In the genomic region with DNA sequence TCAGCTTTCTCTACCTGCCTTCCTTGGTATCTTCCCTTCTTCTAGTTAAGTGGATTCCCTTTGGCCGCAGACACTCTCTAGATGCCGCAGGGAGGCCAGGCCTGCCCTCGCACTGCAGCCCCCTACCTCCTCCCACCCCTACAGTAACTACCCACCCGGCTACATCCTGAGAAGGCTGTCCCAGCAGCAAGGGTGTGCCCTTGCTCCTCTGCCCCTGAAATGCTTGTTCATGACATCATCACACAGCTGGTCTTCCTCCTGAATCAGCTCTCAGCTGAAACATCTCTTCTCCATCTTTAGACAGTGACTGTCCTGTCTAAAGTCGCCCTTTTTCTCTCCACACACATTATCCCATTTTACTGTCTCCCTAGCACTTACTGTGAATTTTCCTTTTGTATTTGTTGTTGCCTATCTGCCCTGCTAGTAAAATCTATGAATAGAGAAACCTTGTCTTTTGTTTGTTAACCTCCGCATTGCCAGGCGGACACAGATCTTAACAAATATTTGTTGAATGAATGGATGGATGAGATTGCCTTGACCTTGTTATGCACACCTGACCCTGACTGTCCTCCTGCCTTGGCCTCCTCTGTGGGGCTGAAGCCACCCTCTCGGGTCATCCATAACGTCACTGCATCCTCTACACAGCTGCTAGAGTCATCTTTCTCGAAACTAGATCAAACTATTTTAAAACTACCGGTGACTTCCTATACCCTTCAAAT, we compare ENCODE assay signal across 1 cellular context.
TF ChIP-seq lines count a peak whose summit lies in the region.

No MANE protein-coding gene starts in this region.

TF ChIP-seq in HEK293, 187 proteins besides CTCF, POLR2A, EP300 and RAD21 (continued from another document and continues in another):
- TF ChIP-seq, protein P1, sequence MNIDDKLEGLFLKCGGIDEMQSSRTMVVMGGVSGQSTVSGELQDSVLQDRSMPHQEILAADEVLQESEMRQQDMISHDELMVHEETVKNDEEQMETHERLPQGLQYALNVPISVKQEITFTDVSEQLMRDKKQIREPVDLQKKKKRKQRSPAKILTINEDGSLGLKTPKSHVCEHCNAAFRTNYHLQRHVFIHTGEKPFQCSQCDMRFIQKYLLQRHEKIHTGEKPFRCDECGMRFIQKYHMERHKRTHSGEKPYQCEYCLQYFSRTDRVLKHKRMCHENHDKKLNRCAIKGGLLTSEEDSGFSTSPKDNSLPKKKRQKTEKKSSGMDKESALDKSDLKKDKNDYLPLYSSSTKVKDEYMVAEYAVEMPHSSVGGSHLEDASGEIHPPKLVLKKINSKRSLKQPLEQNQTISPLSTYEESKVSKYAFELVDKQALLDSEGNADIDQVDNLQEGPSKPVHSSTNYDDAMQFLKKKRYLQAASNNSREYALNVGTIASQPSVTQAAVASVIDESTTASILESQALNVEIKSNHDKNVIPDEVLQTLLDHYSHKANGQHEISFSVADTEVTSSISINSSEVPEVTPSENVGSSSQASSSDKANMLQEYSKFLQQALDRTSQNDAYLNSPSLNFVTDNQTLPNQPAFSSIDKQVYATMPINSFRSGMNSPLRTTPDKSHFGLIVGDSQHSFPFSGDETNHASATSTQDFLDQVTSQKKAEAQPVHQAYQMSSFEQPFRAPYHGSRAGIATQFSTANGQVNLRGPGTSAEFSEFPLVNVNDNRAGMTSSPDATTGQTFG (tag by site-specific recombination; IDR thresholded peaks at IDR 0.05; ENCODE audit: borderline replicate concordance): no peak
- TF ChIP-seq, protein P2, sequence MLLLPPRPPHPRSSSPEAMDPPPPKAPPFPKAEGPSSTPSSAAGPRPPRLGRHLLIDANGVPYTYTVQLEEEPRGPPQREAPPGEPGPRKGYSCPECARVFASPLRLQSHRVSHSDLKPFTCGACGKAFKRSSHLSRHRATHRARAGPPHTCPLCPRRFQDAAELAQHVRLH (tag by site-specific recombination; IDR thresholded peaks at IDR 0.05): no peak
- TF ChIP-seq, protein P3, sequence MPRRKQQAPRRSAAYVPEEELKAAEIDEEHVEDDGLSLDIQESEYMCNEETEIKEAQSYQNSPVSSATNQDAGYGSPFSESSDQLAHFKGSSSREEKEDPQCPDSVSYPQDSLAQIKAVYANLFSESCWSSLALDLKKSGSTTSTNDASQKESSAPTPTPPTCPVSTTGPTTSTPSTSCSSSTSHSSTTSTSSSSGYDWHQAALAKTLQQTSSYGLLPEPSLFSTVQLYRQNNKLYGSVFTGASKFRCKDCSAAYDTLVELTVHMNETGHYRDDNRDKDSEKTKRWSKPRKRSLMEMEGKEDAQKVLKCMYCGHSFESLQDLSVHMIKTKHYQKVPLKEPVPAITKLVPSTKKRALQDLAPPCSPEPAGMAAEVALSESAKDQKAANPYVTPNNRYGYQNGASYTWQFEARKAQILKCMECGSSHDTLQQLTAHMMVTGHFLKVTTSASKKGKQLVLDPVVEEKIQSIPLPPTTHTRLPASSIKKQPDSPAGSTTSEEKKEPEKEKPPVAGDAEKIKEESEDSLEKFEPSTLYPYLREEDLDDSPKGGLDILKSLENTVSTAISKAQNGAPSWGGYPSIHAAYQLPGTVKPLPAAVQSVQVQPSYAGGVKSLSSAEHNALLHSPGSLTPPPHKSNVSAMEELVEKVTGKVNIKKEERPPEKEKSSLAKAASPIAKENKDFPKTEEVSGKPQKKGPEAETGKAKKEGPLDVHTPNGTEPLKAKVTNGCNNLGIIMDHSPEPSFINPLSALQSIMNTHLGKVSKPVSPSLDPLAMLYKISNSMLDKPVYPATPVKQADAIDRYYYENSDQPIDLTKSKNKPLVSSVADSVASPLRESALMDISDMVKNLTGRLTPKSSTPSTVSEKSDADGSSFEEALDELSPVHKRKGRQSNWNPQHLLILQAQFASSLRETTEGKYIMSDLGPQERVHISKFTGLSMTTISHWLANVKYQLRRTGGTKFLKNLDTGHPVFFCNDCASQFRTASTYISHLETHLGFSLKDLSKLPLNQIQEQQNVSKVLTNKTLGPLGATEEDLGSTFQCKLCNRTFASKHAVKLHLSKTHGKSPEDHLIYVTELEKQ (tag by site-specific recombination; IDR thresholded peaks at IDR 0.05; ENCODE audit: borderline replicate concordance): no peak
- TF ChIP-seq ZBTB21 (tag by site-specific recombination; IDR thresholded peaks at IDR 0.05): 0 out of 2 replicates have a peak, but pooled peaks have one; percentile 44
- no peak for TF ChIP-seq ZNF596 (tag by site-specific recombination; IDR thresholded peaks at IDR 0.05)
- no peak for TF ChIP-seq ZFP41 (tag by site-specific recombination; IDR thresholded peaks at IDR 0.05; ENCODE audit: borderline replicate concordance)
- TF ChIP-seq RBAK (tag by site-specific recombination; IDR thresholded peaks at IDR 0.05): no peak
- peak; percentile 72 for TF ChIP-seq ZNF629 (tag by site-specific recombination; IDR thresholded peaks at IDR 0.05)
- TF ChIP-seq ZNF19 (tag by site-specific recombination; IDR thresholded peaks at IDR 0.05; ENCODE audit: low read depth): no peak
- no peak for TF ChIP-seq ZNF37A (tag by site-specific recombination; IDR thresholded peaks at IDR 0.05)
- TF ChIP-seq KLF1 (tag by site-specific recombination; IDR thresholded peaks at IDR 0.05): no peak
- no peak for TF ChIP-seq ZSCAN16 (tag by site-specific recombination; IDR thresholded peaks at IDR 0.05)
- no peak for TF ChIP-seq ZNF48 (tag by site-specific recombination; IDR thresholded peaks at IDR 0.05)
- no peak for TF ChIP-seq ZFP3 (tag by site-specific recombination; IDR thresholded peaks at IDR 0.05; ENCODE audit: low read depth)
- TF ChIP-seq ZNF24 (tag by site-specific recombination; IDR thresholded peaks at IDR 0.05): no peak
- TF ChIP-seq ZNF133 (tag by site-specific recombination; IDR thresholded peaks at IDR 0.05): no peak
- TF ChIP-seq ZNF555 (tag by site-specific recombination; conservative IDR thresholded peaks at IDR 0.05): no peak
- TF ChIP-seq ZNF792 (tag by site-specific recombination; IDR thresholded peaks at IDR 0.05): no peak
- TF ChIP-seq, protein P4, sequence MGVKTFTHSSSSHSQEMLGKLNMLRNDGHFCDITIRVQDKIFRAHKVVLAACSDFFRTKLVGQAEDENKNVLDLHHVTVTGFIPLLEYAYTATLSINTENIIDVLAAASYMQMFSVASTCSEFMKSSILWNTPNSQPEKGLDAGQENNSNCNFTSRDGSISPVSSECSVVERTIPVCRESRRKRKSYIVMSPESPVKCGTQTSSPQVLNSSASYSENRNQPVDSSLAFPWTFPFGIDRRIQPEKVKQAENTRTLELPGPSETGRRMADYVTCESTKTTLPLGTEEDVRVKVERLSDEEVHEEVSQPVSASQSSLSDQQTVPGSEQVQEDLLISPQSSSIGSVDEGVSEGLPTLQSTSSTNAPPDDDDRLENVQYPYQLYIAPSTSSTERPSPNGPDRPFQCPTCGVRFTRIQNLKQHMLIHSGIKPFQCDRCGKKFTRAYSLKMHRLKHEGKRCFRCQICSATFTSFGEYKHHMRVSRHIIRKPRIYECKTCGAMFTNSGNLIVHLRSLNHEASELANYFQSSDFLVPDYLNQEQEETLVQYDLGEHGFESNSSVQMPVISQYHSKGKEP (tag by site-specific recombination; IDR thresholded peaks at IDR 0.05): no peak
- TF ChIP-seq EGR2 (tag by site-specific recombination; IDR thresholded peaks at IDR 0.05; ENCODE audit: low read depth): peak; percentile 24; the same call in 1 of the 2 replicates
- TF ChIP-seq, protein P5, sequence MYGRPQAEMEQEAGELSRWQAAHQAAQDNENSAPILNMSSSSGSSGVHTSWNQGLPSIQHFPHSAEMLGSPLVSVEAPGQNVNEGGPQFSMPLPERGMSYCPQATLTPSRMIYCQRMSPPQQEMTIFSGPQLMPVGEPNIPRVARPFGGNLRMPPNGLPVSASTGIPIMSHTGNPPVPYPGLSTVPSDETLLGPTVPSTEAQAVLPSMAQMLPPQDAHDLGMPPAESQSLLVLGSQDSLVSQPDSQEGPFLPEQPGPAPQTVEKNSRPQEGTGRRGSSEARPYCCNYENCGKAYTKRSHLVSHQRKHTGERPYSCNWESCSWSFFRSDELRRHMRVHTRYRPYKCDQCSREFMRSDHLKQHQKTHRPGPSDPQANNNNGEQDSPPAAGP (tag by site-specific recombination; IDR thresholded peaks at IDR 0.05): 0 out of 2 replicates have a peak, but pooled peaks have one; percentile 18
- TF ChIP-seq ZNF184 (tag by site-specific recombination; IDR thresholded peaks at IDR 0.05): no peak
- TF ChIP-seq ZNF624 (tag by site-specific recombination; IDR thresholded peaks at IDR 0.05): no peak
- no peak for TF ChIP-seq ZNF112 (tag by site-specific recombination; IDR thresholded peaks at IDR 0.05)
- TF ChIP-seq, protein P6, sequence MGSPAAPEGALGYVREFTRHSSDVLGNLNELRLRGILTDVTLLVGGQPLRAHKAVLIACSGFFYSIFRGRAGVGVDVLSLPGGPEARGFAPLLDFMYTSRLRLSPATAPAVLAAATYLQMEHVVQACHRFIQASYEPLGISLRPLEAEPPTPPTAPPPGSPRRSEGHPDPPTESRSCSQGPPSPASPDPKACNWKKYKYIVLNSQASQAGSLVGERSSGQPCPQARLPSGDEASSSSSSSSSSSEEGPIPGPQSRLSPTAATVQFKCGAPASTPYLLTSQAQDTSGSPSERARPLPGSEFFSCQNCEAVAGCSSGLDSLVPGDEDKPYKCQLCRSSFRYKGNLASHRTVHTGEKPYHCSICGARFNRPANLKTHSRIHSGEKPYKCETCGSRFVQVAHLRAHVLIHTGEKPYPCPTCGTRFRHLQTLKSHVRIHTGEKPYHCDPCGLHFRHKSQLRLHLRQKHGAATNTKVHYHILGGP (tag by site-specific recombination; IDR thresholded peaks at IDR 0.05): no peak
- no peak for TF ChIP-seq ZNF837 (tag by site-specific recombination; IDR thresholded peaks at IDR 0.05)
- TF ChIP-seq, protein P7, sequence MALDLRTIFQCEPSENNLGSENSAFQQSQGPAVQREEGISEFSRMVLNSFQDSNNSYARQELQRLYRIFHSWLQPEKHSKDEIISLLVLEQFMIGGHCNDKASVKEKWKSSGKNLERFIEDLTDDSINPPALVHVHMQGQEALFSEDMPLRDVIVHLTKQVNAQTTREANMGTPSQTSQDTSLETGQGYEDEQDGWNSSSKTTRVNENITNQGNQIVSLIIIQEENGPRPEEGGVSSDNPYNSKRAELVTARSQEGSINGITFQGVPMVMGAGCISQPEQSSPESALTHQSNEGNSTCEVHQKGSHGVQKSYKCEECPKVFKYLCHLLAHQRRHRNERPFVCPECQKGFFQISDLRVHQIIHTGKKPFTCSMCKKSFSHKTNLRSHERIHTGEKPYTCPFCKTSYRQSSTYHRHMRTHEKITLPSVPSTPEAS (tag by site-specific recombination; IDR thresholded peaks at IDR 0.05): no peak
- TF ChIP-seq ZNF16 (tag by site-specific recombination; IDR thresholded peaks at IDR 0.05; ENCODE audit: low read depth): no peak
- no peak for TF ChIP-seq ZNF114 (tag by site-specific recombination; IDR thresholded peaks at IDR 0.05)
- no peak for TF ChIP-seq ZNF623 (tag by site-specific recombination; IDR thresholded peaks at IDR 0.05)
- TF ChIP-seq, protein P8, sequence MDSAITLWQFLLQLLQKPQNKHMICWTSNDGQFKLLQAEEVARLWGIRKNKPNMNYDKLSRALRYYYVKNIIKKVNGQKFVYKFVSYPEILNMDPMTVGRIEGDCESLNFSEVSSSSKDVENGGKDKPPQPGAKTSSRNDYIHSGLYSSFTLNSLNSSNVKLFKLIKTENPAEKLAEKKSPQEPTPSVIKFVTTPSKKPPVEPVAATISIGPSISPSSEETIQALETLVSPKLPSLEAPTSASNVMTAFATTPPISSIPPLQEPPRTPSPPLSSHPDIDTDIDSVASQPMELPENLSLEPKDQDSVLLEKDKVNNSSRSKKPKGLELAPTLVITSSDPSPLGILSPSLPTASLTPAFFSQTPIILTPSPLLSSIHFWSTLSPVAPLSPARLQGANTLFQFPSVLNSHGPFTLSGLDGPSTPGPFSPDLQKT (IDR thresholded peaks at IDR 0.05; ENCODE audit: borderline replicate concordance, low read depth, low read length): no peak
- no peak for TF ChIP-seq ZNF138 (tag by site-specific recombination; IDR thresholded peaks at IDR 0.05; ENCODE audit: borderline replicate concordance)
- TF ChIP-seq ZNF701 (tag by site-specific recombination; IDR thresholded peaks at IDR 0.05): no peak
- no peak for TF ChIP-seq HOXD13 (CRISPR knock-in tag; IDR thresholded peaks at IDR 0.05; ENCODE audit: borderline replicate concordance)
- no peak for TF ChIP-seq FEZF1 (tag by site-specific recombination; IDR thresholded peaks at IDR 0.05)
- TF ChIP-seq, protein P9, sequence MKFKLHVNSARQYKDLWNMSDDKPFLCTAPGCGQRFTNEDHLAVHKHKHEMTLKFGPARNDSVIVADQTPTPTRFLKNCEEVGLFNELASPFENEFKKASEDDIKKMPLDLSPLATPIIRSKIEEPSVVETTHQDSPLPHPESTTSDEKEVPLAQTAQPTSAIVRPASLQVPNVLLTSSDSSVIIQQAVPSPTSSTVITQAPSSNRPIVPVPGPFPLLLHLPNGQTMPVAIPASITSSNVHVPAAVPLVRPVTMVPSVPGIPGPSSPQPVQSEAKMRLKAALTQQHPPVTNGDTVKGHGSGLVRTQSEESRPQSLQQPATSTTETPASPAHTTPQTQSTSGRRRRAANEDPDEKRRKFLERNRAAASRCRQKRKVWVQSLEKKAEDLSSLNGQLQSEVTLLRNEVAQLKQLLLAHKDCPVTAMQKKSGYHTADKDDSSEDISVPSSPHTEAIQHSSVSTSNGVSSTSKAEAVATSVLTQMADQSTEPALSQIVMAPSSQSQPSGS (tag by site-specific recombination; IDR thresholded peaks at IDR 0.05; ENCODE audit: low read depth): peak; percentile 82
- no peak for TF ChIP-seq ZFP37 (tag by site-specific recombination; IDR thresholded peaks at IDR 0.05)
- no peak for TF ChIP-seq ZNF214 (tag by site-specific recombination; IDR thresholded peaks at IDR 0.05; ENCODE audit: borderline replicate concordance)
- TF ChIP-seq ZNF146 (tag by site-specific recombination; IDR thresholded peaks at IDR 0.05): no peak
- TF ChIP-seq GLIS2 (tag by site-specific recombination; IDR thresholded peaks at IDR 0.05): no peak
- TF ChIP-seq ZNF423 (tag by site-specific recombination; IDR thresholded peaks at IDR 0.05): no peak
- 0 out of 2 replicates have a peak, but pooled peaks have one; percentile 28 for TF ChIP-seq ZFHX2 (tag by site-specific recombination; conservative IDR thresholded peaks at IDR 0.05)
- no peak for TF ChIP-seq KLF10 (tag by site-specific recombination; IDR thresholded peaks at IDR 0.05)
- TF ChIP-seq GLI2 (tag by site-specific recombination; IDR thresholded peaks at IDR 0.05; ENCODE audit: borderline replicate concordance, low read depth): no peak
- no peak for TF ChIP-seq BCL11B (tag by site-specific recombination; IDR thresholded peaks at IDR 0.05; ENCODE audit: low read depth)
